ENCODE assay signal across 8 cellular contexts in genomic region chr2:171687287-171688128, GRCh38. TPM values are rescaled to one million over a fixed set of nuclear protein-coding genes. Genes with fewer than 3 reads are reported as not detected.
A peak's percentile ranks its signal among the peaks of the same experiment; 100 is the strongest.
DNase-seq lines count a peak whose midpoint lies in the region; ATAC-seq and TF ChIP-seq lines count a peak whose summit lies in the region.

Gene DYNC1I2, plus strand, starts transcription at chr2:171687469. Its CDS starts 2,687 bp downstream, at chr2:171690156.

- H3K27ac ChIP-seq in KMS-11: peak within 1 kb of the TSS; percentile 17; the same call in 1 of the 2 replicates
- peak within 1 kb of the TSS; percentile 85 to 92 (median 90) for H3K27ac ChIP-seq in esophagus squamous epithelium

- peak within 1 kb of the TSS; percentile 84 for H3K4me2 ChIP-seq in KMS-11

- DNase-seq in DMS79 treated with DMSO at 0.1 percent for 48 hours (lab: John Stamatoyannopoulos, UW): peak; percentile 97
- DNase-seq in RKO (ENCODE audit: low spot score): peak; percentile 98
- DNase-seq in activated T-helper 1 cell treated with Interleukin-2 at 50 U/mL for 16 hours (ENCODE audit: low read depth): peak; percentile 47
- peak; percentile 41 for DNase-seq in esophagus squamous epithelium (lab: John Stamatoyannopoulos, UW)
- peak; percentile 98 for DNase-seq in myocyte (ENCODE audit: low read depth)
- DNase-seq in stimulated activated CD8-positive, alpha-beta memory T cell treated with anti-CD3 and anti-CD28 coated beads, Interleukin-7, amount 100 ng/mL, for 48 hours (ENCODE audit: extremely low read depth in 1 of 2, low read depth in 1 of 2): peak; percentile 46 to 65

- H3K9ac ChIP-seq in KMS-11: peak within 1 kb of the TSS; percentile 42; the same call in 1 of the 2 replicates

- peak within 1 kb of the TSS; percentile 62 for H2AFZ ChIP-seq in KMS-11 (ENCODE audit: low read depth)

- intact Hi-C loops in esophagus squamous epithelium (cut with DNase I): no loop called here

- 0 to 1% methylated on average over 19 to 39 of the region's 51 CpGs for WGBS in esophagus squamous epithelium, 2 donors

- peak in 3 of 4 donors; percentile 2 to 50 (median 15) for TF ChIP-seq POLR2A in esophagus squamous epithelium (IDR thresholded peaks at IDR 0.05)

- H3K4me3 ChIP-seq in KMS-11 (IDR thresholded peaks at IDR 0.05; ENCODE audit: insufficient read depth, low read depth, low read length): peak within 1 kb of the TSS; percentile 93
- peak within 1 kb of the TSS; percentile 65 to 85 (median 80) for H3K4me3 ChIP-seq in esophagus squamous epithelium

- H3K79me2 ChIP-seq in KMS-11 (ENCODE audit: insufficient read depth, low read depth): peaks cover 23% of the 10 kb centered on the region; the same call in 1 of the 2 replicates

- no peaks in the 10 kb centered on the region for H4K20me1 ChIP-seq in KMS-11 (ENCODE audit: insufficient read depth)

- H3K27me3 ChIP-seq in KMS-11 (ENCODE audit: insufficient read depth, low read depth) (no peaks in the 10 kb centered on the region), esophagus squamous epithelium (no peaks in the 10 kb centered on the region)

- H3K9me3 ChIP-seq in esophagus squamous epithelium: no peaks in the 10 kb centered on the region

- peaks cover 20% of the 10 kb centered on the region for H3K4me1 ChIP-seq in KMS-11 (ENCODE audit: low read depth, poor library complexity, severe bottlenecking)
- H3K4me1 ChIP-seq in esophagus squamous epithelium: peaks cover 3 to 32% (median 15%) of the 10 kb centered on the region in 3 donors

- TF ChIP-seq CTCF in KMS-11 (conservative IDR thresholded peaks at IDR 0.05; ENCODE audit: low read depth, low read length): no peak
- peak in 1 of 6 experiments; percentile 0 for TF ChIP-seq CTCF in esophagus squamous epithelium (IDR thresholded peaks at IDR 0.05)

- peak; percentile 86 for ATAC-seq in GM21723 (IDR thresholded peaks at IDR 0.05; ENCODE audit: unreplicated experiment)

- H3K36me3 ChIP-seq in KMS-11 (ENCODE audit: insufficient read depth) (no peaks in the 10 kb centered on the region), esophagus squamous epithelium (peaks cover 0 to 20% (median 0%) of the 10 kb centered on the region in 3 donors)

RNA-seq across cellular contexts. Expression of gene DYNC1I2, which starts in this region (rescaled TPM):
- total RNA-seq in esophagus squamous epithelium (100 to 1,000 TPM in 1 of 4 donors, 10 to 100 TPM in 3; 77.9 to 105 (median 91.9) TPM), myocyte (141 and 164 TPM in 2 replicates)
- 91.2 TPM for polyA plus RNA-seq in myocyte (2012)

Comparison
In these comparisons a context has a peak if more than half of its experiments do, and no peak if none do; other contexts are left out.
1. Peak in every context shown above with its lines: DNase-seq, ATAC-seq, H3K4me3 ChIP-seq and H3K27ac ChIP-seq.
2. DNase-seq: peak in every context shown above with its lines; median percentile 98 in RKO; 98 in myocyte; 97 in DMS79 treated with DMSO at 0.1 percent for 48 hours; 56 in stimulated activated CD8-positive, alpha-beta memory T cell treated with anti-CD3 and anti-CD28 coated beads, Interleukin-7, amount 100 ng/mL, for 48 hours; 47 in activated T-helper 1 cell treated with Interleukin-2 at 50 U/mL for 16 hours; 41 in esophagus squamous epithelium.